Comparison of ENCODE assay signal across 9 cellular contexts in the genomic region with DNA sequence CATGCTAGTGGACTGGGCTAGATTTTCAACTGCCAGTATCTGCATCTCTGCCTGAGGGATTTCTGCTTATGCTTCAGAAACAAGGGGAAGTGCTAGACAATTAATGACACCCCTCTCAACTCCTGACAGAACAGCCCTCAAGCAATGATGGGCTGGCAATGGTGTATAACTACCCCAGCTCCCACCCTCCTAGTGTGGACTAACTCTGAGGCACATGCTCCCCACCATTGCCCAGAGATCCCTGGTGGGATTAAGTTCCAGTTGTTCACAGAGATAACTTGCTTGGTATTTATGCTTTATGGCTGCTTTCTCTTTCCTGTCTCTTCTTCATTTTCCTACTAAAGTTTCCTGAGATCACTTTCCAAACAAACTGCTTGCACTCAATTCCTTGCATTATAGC.
"Had no signal": no experiment of that assay in that cellular context is flagged by ENCODE, and none has a peak within 500 bp of the region (broad histone marks: within the 10 kb centered on the region; RNA-seq: fewer than 3 reads in every experiment).

No MANE protein-coding gene starts in this region.

- H3K9me3 ChIP-seq: HAP-1 had no signal

- H3K4me1 Mint-ChIP-seq: GM23338 had no signal

- H3K4me2 ChIP-seq: GM23338 had no signal

- H3K27ac Mint-ChIP-seq: GM23338, H9, HFFc6 had no signal

- DNase-seq: GM23248, GOT3, H7, H9, HCEC 1CT, HFFc6 had no signal

- H3K4me1 ChIP-seq: HAP-1 had no signal

- H3K9me3 Mint-ChIP-seq: GM23338, H9, HFFc6 had no signal

- H3K27ac ChIP-seq: GM23248 had no signal

- ATAC-seq: GM23338, HCT116 had no signal

- H3K4me3 Mint-ChIP-seq: GM23338, H9, HFFc6 had no signal

- H3K36me3 ChIP-seq: HAP-1 had no signal

- H2AFZ ChIP-seq: GM23248, GM23338 had no signal

- H3K4me3 ChIP-seq: GM23248, GM23338, HAP-1 had no signal
